In the genomic region with DNA sequence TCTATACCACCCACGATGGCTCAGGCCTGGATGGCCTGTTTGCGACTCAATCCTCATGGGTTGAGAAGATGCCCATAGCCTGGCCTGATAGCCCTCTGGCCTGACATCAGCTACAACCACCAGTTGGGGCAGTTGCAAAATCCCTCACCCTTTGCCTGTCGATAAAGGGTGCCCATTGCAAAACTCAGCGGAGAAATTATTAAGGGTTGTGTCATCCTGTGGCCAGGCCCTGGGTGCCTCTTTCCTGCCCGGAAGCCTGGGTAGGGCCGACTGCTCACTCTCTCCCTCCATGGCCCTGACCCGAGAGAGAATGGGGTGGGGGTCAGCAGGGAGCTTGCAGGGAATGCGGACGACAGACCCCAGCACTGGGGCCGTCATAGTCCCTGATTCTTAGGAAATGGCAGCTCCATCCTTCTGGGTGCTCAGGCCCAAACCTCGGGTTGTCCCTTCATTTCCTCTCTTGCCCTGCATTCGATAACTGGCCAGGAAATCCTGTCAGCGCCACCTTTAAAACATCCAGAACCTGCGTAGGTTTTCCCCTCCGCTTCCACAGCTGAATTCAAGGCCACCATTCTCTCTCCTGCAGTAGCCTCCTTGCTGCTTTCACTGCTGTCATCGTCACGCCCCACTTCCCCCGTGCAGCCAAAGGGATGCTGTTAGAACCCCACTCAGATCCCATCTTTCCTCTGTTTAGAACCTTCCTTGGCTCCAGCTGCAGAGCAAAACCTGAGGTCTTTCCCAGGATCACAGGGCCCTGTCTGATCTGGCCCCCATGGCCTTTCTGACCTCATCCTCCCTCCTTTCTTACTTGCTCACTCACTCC, we compare ENCODE assay signal across 14 cellular contexts. TPM values are rescaled to one million over a fixed set of nuclear protein-coding genes. Genes with fewer than 3 reads are reported as not detected.
DNase-seq lines count a peak whose midpoint lies in the region; TF ChIP-seq lines count a peak whose summit lies in the region.
"Had no signal": no experiment of that assay in that cellular context is flagged by ENCODE, and none has a peak within 500 bp of the region (broad histone marks: within the 10 kb centered on the region; RNA-seq: fewer than 3 reads in every experiment).

No MANE protein-coding gene starts in this region.

- peaks cover 10% of the 10 kb centered on the region for H3K4me1 Mint-ChIP-seq in activated T-helper 2 cell treated with anti-CD3 and anti-CD28 coated beads, Interferon-gamma antibody, Interleukin-2, Interleukin-4, amounts not matched to agents 10 μg/mL and 5 μg/mL and 100 μg/mL, durations not matched to agents 14 hours and 24 hours and 36 hours (ENCODE audit: low read depth)

- DNase-seq in ELR (ENCODE audit: low read depth) (peak; percentile 90), RWPE1 (ENCODE audit: low spot score) (peak; percentile 95), foreskin fibroblast (peak; percentile 60 to 64), posterior vena cava (ENCODE audit: low spot score) (peak; percentile 82), NCI-H2107 treated with DMSO at 0.1 percent for 48 hours (lab: John Stamatoyannopoulos, UW; ENCODE audit: unreplicated experiment) (no peak), GDM1 (lab: John Stamatoyannopoulos, UW) (no peak), NCI-H1694 treated with DMSO at 0.1 percent for 48 hours (lab: John Stamatoyannopoulos, UW) (no peak)
- no peak for DNase-seq in activated T-helper 2 cell treated with anti-CD3 and anti-CD28 coated beads, Interferon-gamma antibody, Interleukin-2, Interleukin-4, amounts not matched to agents 10 μg/mL and 5 μg/mL and 100 μg/mL, durations not matched to agents 14 hours and 24 hours and 36 hours (ENCODE audit: low spot score)
- DNase-seq: activated CD4-positive, alpha-beta T cell treated with anti-CD3 and anti-CD28 coated beads, Interleukin-2, amount 50 U/mL, for 4 hours; DMS153; Kasumi-1 had no signal

- H3K36me3 Mint-ChIP-seq in activated T-helper 2 cell treated with anti-CD3 and anti-CD28 coated beads, Interferon-gamma antibody, Interleukin-2, Interleukin-4, amounts not matched to agents 10 μg/mL and 5 μg/mL and 100 μg/mL, durations not matched to agents 14 hours and 24 hours and 36 hours (ENCODE audit: low read depth), result no peaks in the 10 kb centered on the region

- TF ChIP-seq CTCF in RWPE1 (conservative IDR thresholded peaks at IDR 0.05; ENCODE audit: low read depth) (no peak), foreskin fibroblast (IDR thresholded peaks at IDR 0.05; ENCODE audit: low read depth, low read length) (no peak)

- H3K9me3 Mint-ChIP-seq in activated T-helper 2 cell treated with anti-CD3 and anti-CD28 coated beads, Interferon-gamma antibody, Interleukin-2, Interleukin-4, amounts not matched to agents 10 μg/mL and 5 μg/mL and 100 μg/mL, durations not matched to agents 14 hours and 24 hours and 36 hours, result peaks cover 5% of the 10 kb centered on the region

- POLR2A ChIA-PET in RWPE1 (lab: Yijun Ruan, JAX; ENCODE audit: low non-redundant PET), result interaction anchor here (0.5 to 0.6 kb wide), 2 partner anchors 17 to 73 kb away, joined by 3 to 6 read pairs; no protein-coding TSS in a partner anchor

- no peak overlapping the region for H3K4me3 Mint-ChIP-seq in activated T-helper 2 cell treated with anti-CD3 and anti-CD28 coated beads, Interferon-gamma antibody, Interleukin-2, Interleukin-4, amounts not matched to agents 10 μg/mL and 5 μg/mL and 100 μg/mL, durations not matched to agents 14 hours and 24 hours and 36 hours (ENCODE audit: low read depth)

- H3K27ac Mint-ChIP-seq in activated T-helper 2 cell treated with anti-CD3 and anti-CD28 coated beads, Interferon-gamma antibody, Interleukin-2, Interleukin-4, amounts not matched to agents 10 μg/mL and 5 μg/mL and 100 μg/mL, durations not matched to agents 14 hours and 24 hours and 36 hours, result no peak overlapping the region

- intact Hi-C loops in posterior vena cava (cut with DNase I), result loop anchor here in 1 of 2 donors (10.0 kb wide), 1 partner anchor 53 kb away; no protein-coding TSS in a partner anchor
- intact Hi-C loops in activated T-helper 2 cell treated with anti-CD3 and anti-CD28 coated beads, Interferon-gamma antibody, Interleukin-2, Interleukin-4, amounts not matched to agents 10 μg/mL and 5 μg/mL and 100 μg/mL, durations not matched to agents 14 hours and 24 hours and 36 hours (cut with micrococcal nuclease), result no loop called here

- H3K27ac ChIP-seq in RWPE1, result peak overlapping the region; percentile 66
- H3K27ac ChIP-seq: hepatocyte had no signal

- CTCF ChIA-PET in RWPE1 (lab: Yijun Ruan, JAX), result interaction anchor here (0.6 to 1.6 kb wide), 3 partner anchors 9 to 1330 kb away, joined by 3 to 6 read pairs (median 3); no protein-coding TSS in a partner anchor

- no peak overlapping the region for H3K4me3 ChIP-seq in foreskin fibroblast (ENCODE audit: low read depth in 1 of 2, low read length in 2 of 2)
- H3K4me3 ChIP-seq: body of pancreas, hepatocyte, ovary had no signal

- no peaks in the 10 kb centered on the region for H3K27me3 Mint-ChIP-seq in activated T-helper 2 cell treated with anti-CD3 and anti-CD28 coated beads, Interferon-gamma antibody, Interleukin-2, Interleukin-4, amounts not matched to agents 10 μg/mL and 5 μg/mL and 100 μg/mL, durations not matched to agents 14 hours and 24 hours and 36 hours (ENCODE audit: low read depth)

RNA-seq across cellular contexts. Expression of gene CEBPB, which starts 31.1 kb away (rescaled TPM):
- total RNA-seq in posterior vena cava, result 100 to 1,000 TPM in 1 of 2 donors, 10 to 100 TPM in 1; 95.5 to 170 TPM
- 36.2 and 36.4 TPM in 2 replicates for total RNA-seq in activated T-helper 2 cell treated with anti-CD3 and anti-CD28 coated beads, Interferon-gamma antibody, Interleukin-2, Interleukin-4, amounts not matched to agents 10 μg/mL and 5 μg/mL and 100 μg/mL, durations not matched to agents 14 hours and 24 hours and 36 hours

Comparison
In these comparisons a context has a peak if more than half of its experiments do, and no peak if none do; other contexts are left out.
1. DNase-seq: peak in ELR (single experiment), RWPE1 (single experiment), foreskin fibroblast (2 of 2) and posterior vena cava (single experiment); none in NCI-H2107 treated with DMSO at 0.1 percent for 48 hours (single experiment), GDM1 (single experiment), activated T-helper 2 cell treated with anti-CD3 and anti-CD28 coated beads, Interferon-gamma antibody, Interleukin-2, Interleukin-4, amounts not matched to agents 10 μg/mL and 5 μg/mL and 100 μg/mL, durations not matched to agents 14 hours and 24 hours and 36 hours (single experiment) and NCI-H1694 treated with DMSO at 0.1 percent for 48 hours (single experiment).